11 cellular contexts compared by ENCODE assay signal in the genomic region with DNA sequence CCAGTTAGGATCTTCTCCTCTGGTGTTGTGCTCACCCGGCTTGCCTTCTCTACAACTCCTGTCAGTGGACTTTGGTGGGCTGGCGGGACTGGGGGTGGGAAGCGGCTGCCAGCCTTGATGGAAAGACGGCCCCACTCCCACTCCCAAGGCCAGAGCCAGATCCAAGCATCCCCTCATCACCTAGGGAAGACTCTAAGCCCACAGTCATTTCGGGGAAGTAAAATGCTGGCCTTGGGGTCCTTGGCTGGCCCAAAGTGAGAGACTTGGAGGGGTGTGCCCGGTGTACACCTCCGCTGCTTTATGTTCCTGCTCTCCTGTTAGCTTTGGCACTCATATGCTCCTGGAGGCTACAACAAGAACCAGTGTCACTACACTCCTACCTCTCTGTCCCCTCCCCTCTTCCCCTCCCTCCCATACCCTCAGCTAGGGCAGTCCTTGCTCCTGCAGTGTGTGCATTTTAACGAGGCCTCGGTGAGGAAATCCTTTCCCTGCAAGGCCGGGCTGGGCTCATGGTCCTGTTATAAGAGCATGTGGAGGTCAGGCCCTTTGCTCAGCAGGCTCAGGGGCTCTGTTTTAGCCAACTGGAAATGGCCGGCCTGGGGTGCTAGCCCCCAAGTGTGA. TPM values are rescaled to one million over a fixed set of nuclear protein-coding genes. Genes with fewer than 3 reads are reported as not detected.
DNase-seq lines count a peak whose midpoint lies in the region; ATAC-seq and TF ChIP-seq lines count a peak whose summit lies in the region.
"Had no signal": no experiment of that assay in that cellular context is flagged by ENCODE, and none has a peak within 500 bp of the region (broad histone marks: within the 10 kb centered on the region; RNA-seq: fewer than 3 reads in every experiment).

No MANE protein-coding gene starts in this region.

- peaks cover 74% of the 10 kb centered on the region for H3K27me3 Mint-ChIP-seq in central memory CD8-positive, alpha-beta T cell
- peaks cover 88% of the 10 kb centered on the region for H3K27me3 Mint-ChIP-seq in progenitor cell of endocrine pancreas

- TF ChIP-seq CTCF in progenitor cell of endocrine pancreas (IDR thresholded peaks at IDR 0.05; ENCODE audit: unreplicated experiment), result no peak

- no peak for ATAC-seq in central memory CD8-positive, alpha-beta T cell (replicated peaks; ENCODE audit: extremely low read depth, poor library complexity, severe bottlenecking)
- no peak for ATAC-seq in HG03135 (IDR thresholded peaks at IDR 0.05; ENCODE audit: unreplicated experiment)
- ATAC-seq in GM19395 (IDR thresholded peaks at IDR 0.05; ENCODE audit: unreplicated experiment), result no peak

- H3K4me1 Mint-ChIP-seq in central memory CD8-positive, alpha-beta T cell, result peaks cover 21% of the 10 kb centered on the region
- peaks cover 7% of the 10 kb centered on the region for H3K4me1 Mint-ChIP-seq in progenitor cell of endocrine pancreas (ENCODE audit: low read depth)

- in situ Hi-C loops in Caki2 (cut with HindIII; ENCODE audit: low pct_unique_long_range_greater_than_20kb, low sequenced_read_pairs), result no loop called here

- H3K36me3 Mint-ChIP-seq in central memory CD8-positive, alpha-beta T cell (ENCODE audit: insufficient read depth), result peaks cover 15% of the 10 kb centered on the region
- H3K36me3 Mint-ChIP-seq in progenitor cell of endocrine pancreas (ENCODE audit: insufficient read depth), result no peaks in the 10 kb centered on the region

- no peak overlapping the region for H3K27ac Mint-ChIP-seq in central memory CD8-positive, alpha-beta T cell (ENCODE audit: low read depth)
- H3K27ac Mint-ChIP-seq in progenitor cell of endocrine pancreas, result peak overlapping the region; percentile 29

- H3K9me3 Mint-ChIP-seq in central memory CD8-positive, alpha-beta T cell, result no peaks in the 10 kb centered on the region
- H3K9me3 Mint-ChIP-seq in progenitor cell of endocrine pancreas (ENCODE audit: low read depth), result no peaks in the 10 kb centered on the region

- peak overlapping the region; percentile 68 for H3K4me3 Mint-ChIP-seq in central memory CD8-positive, alpha-beta T cell
- H3K4me3 Mint-ChIP-seq in progenitor cell of endocrine pancreas (ENCODE audit: low read depth), result peak overlapping the region; percentile 41

- DNase-seq in Caki2 (ENCODE audit: low read depth) (peak; percentile 79), HuH-7 (ENCODE audit: low spot score) (peak; percentile 78), progenitor cell of endocrine pancreas (ENCODE audit: low spot score, unreplicated experiment) (no peak), NCI-H2171 treated with DMSO at 0.1 percent for 48 hours (lab: John Stamatoyannopoulos, UW) (no peak), H4 (ENCODE audit: low spot score) (no peak)
- no peak for DNase-seq in central memory CD8-positive, alpha-beta T cell (ENCODE audit: low spot score in 2 of 2)
- DNase-seq: NCI-H774 had no signal

RNA-seq across cellular contexts. Expression of a gene that starts 1.0 kb away (rescaled TPM):
- 22.1 and 31.5 TPM in 2 replicates for total RNA-seq in Caki2 (2014; rRNA removed; shearing (Covaris generic); ENCODE audit: low replicate concordance)
- total RNA-seq in progenitor cell of endocrine pancreas, result not detected in 2 replicates
- total RNA-seq in H4 (2014; rRNA removed; shearing (Covaris generic)), result 2.0 and 6.1 TPM in 2 replicates

RNA-seq across cellular contexts. Expression of a gene that starts 9.8 kb away (rescaled TPM):
- total RNA-seq in Caki2 (2014; rRNA removed; shearing (Covaris generic); ENCODE audit: low replicate concordance), result 46.9 and 62.2 TPM in 2 replicates
- total RNA-seq in progenitor cell of endocrine pancreas, result not detected in 2 replicates
- 0.17 and 0.18 TPM in 2 replicates for total RNA-seq in H4 (2014; rRNA removed; shearing (Covaris generic))
- total RNA-seq: activated CD8-positive, alpha-beta memory T cell treated with anti-CD3 and anti-CD28 coated beads for 36 hours had no signal

RNA-seq across cellular contexts. Expression of a gene that starts 9.9 kb away (rescaled TPM):
- total RNA-seq in Caki2 (2014; rRNA removed; shearing (Covaris generic); ENCODE audit: low replicate concordance), result not detected in 2 replicates
- not detected in 2 replicates for total RNA-seq in progenitor cell of endocrine pancreas
- 0.27 and 0.52 TPM in 2 replicates for total RNA-seq in H4 (2014; rRNA removed; shearing (Covaris generic))
- total RNA-seq: activated CD8-positive, alpha-beta memory T cell treated with anti-CD3 and anti-CD28 coated beads for 36 hours; mononuclear cell had no signal

RNA-seq across cellular contexts. Expression of a gene that starts 18.6 kb away (rescaled TPM):
- total RNA-seq in Caki2 (2014; rRNA removed; shearing (Covaris generic); ENCODE audit: low replicate concordance), result 5.1 TPM in 1 of 2 replicates, not detected in the other
- 1.4 and 1.5 TPM in 2 replicates for total RNA-seq in progenitor cell of endocrine pancreas
- total RNA-seq in H4 (2014; rRNA removed; shearing (Covaris generic)), result 2.0 and 2.2 TPM in 2 replicates
- total RNA-seq: activated CD8-positive, alpha-beta memory T cell treated with anti-CD3 and anti-CD28 coated beads for 36 hours had no signal

RNA-seq across cellular contexts. Expression of a gene that starts 22.7 kb away (rescaled TPM):
- total RNA-seq in Caki2 (2014; rRNA removed; shearing (Covaris generic); ENCODE audit: low replicate concordance), result 3.3 and 32.9 TPM in 2 replicates
- total RNA-seq in progenitor cell of endocrine pancreas, result 77.4 and 85.5 TPM in 2 replicates
- total RNA-seq in H4 (2014; rRNA removed; shearing (Covaris generic)), result 1.1 and 5.5 TPM in 2 replicates
- total RNA-seq: activated CD8-positive, alpha-beta memory T cell treated with anti-CD3 and anti-CD28 coated beads for 36 hours had no signal

Comparison
In these comparisons a context has a peak if more than half of its experiments do, and no peak if none do; other contexts are left out.
1. DNase-seq: peak in Caki2 (single experiment) and HuH-7 (single experiment); none in central memory CD8-positive, alpha-beta T cell (0 of 2), progenitor cell of endocrine pancreas (single experiment), NCI-H2171 treated with DMSO at 0.1 percent for 48 hours (single experiment) and H4 (single experiment).
2. RNA of a gene that starts 9.8 kb away (total RNA-seq): 46.9 to 62.2 TPM in Caki2; 0.17 to 0.18 TPM in H4 and not detected in progenitor cell of endocrine pancreas; every median in the first group is over 10 times any median in the second.